ENCODE assay signal across 3 cellular contexts in genomic region chr11:102263604-102264003, GRCh38.
TF ChIP-seq lines count a peak whose summit lies in the region.

No MANE protein-coding gene starts in this region.

TF ChIP-seq in HEK293, 187 proteins besides CTCF, POLR2A, EP300 and RAD21:
- no peak for TF ChIP-seq ZNF660 (tag by site-specific recombination; IDR thresholded peaks at IDR 0.05)
- no peak for TF ChIP-seq MEIS1 (CRISPR knock-in tag; IDR thresholded peaks at IDR 0.05; ENCODE audit: borderline replicate concordance)
- 0 out of 2 replicates have a peak, but pooled peaks have one; percentile 29 for TF ChIP-seq TCF7L2 (IDR thresholded peaks at IDR 0.05; ENCODE audit: borderline replicate concordance, low read depth, low read length)
- TF ChIP-seq ZBTB26 (tag by site-specific recombination; optimal IDR thresholded peaks at IDR 0.05), result no peak
- TF ChIP-seq ZNF707 (tag by site-specific recombination; IDR thresholded peaks at IDR 0.05), result no peak
- TF ChIP-seq SP7 (tag by site-specific recombination; IDR thresholded peaks at IDR 0.05), result peak; percentile 98
- no peak for TF ChIP-seq ZNF580 (tag by site-specific recombination; IDR thresholded peaks at IDR 0.05)
- TF ChIP-seq ZNF335 (tag by site-specific recombination; conservative IDR thresholded peaks at IDR 0.05), result no peak
- no peak for TF ChIP-seq KLF1 (tag by site-specific recombination; IDR thresholded peaks at IDR 0.05)

TF ChIP-seq in HEK293T, 16 proteins besides CTCF, POLR2A, EP300 and RAD21:
- TF ChIP-seq HDGF (IDR thresholded peaks at IDR 0.05; ENCODE audit: borderline replicate concordance) (no peak), SP1 (IDR thresholded peaks at IDR 0.05) (no peak), PKNOX1 (IDR thresholded peaks at IDR 0.05) (peak; percentile 90)

TF ChIP-seq in GM12878, 131 proteins besides CTCF, POLR2A, EP300 and RAD21:
- TF ChIP-seq TCF7 (IDR thresholded peaks at IDR 0.05; ENCODE audit: borderline replicate concordance) (no peak), HDAC2 (IDR thresholded peaks at IDR 0.05) (no peak), BACH1 (IDR thresholded peaks at IDR 0.05; ENCODE audit: borderline replicate concordance) (no peak), USF2 (IDR thresholded peaks at IDR 0.05; ENCODE audit: borderline replicate concordance, low read depth, low read length) (no peak)
